ENCODE assay signal across 1 cellular context in genomic region chr4:3037957-3038451, GRCh38.
TF ChIP-seq lines count a peak whose summit lies in the region.

No MANE protein-coding gene starts in this region.

TF ChIP-seq in HCT116, 20 proteins besides CTCF, POLR2A, EP300 and RAD21 (continued from another document):
- TF ChIP-seq FOSL1 (IDR thresholded peaks at IDR 0.05; ENCODE audit: low read depth) (no peak), ZFX (IDR thresholded peaks at IDR 0.05) (no peak), YY1 (IDR thresholded peaks at IDR 0.05; ENCODE audit: extremely low read depth, insufficient replicate concordance, low read depth, low read length) (no peak), JUND (IDR thresholded peaks at IDR 0.05) (no peak), REST (IDR thresholded peaks at IDR 0.05; ENCODE audit: low read depth) (no peak), POLR2AphosphoS5 (IDR thresholded peaks at IDR 0.05; ENCODE audit: low read depth, low read length) (no peak), TCF7L2 (IDR thresholded peaks at IDR 0.05; ENCODE audit: borderline replicate concordance, extremely low read depth, insufficient read depth, insufficient read length) (no peak), ELF1 (IDR thresholded peaks at IDR 0.05; ENCODE audit: borderline replicate concordance, low read depth) (no peak), ZBTB33 (IDR thresholded peaks at IDR 0.05; ENCODE audit: extremely low read depth, insufficient replicate concordance, low read length) (no peak)
